In genomic region chr10:26733750-26734568, GRCh38 we compare ENCODE assay signal across 1 cellular context.
TF ChIP-seq lines count a peak whose summit lies in the region.

No MANE protein-coding gene starts in this region.

TF ChIP-seq in HepG2, 621 proteins besides CTCF, POLR2A, EP300 and RAD21 (continued from another document and continues in another):
- TF ChIP-seq ELK4 (CRISPR knock-in tag; IDR thresholded peaks at IDR 0.05; ENCODE audit: borderline replicate concordance), result no peak
- no peak for TF ChIP-seq SRSF9 (IDR thresholded peaks at IDR 0.05; ENCODE audit: borderline replicate concordance, insufficient read depth, low read depth, low read length, poor library complexity, severe bottlenecking)
- peak; percentile 75 for TF ChIP-seq NR2C2 (CRISPR knock-in tag; IDR thresholded peaks at IDR 0.05; ENCODE audit: borderline replicate concordance)
- no peak for TF ChIP-seq TAF15 (IDR thresholded peaks at IDR 0.05; ENCODE audit: low read depth, low read length, poor library complexity, severe bottlenecking)
- TF ChIP-seq ZNF484 (CRISPR knock-in tag; IDR thresholded peaks at IDR 0.05; ENCODE audit: borderline replicate concordance, low read depth), result no peak
- TF ChIP-seq, protein P1, sequence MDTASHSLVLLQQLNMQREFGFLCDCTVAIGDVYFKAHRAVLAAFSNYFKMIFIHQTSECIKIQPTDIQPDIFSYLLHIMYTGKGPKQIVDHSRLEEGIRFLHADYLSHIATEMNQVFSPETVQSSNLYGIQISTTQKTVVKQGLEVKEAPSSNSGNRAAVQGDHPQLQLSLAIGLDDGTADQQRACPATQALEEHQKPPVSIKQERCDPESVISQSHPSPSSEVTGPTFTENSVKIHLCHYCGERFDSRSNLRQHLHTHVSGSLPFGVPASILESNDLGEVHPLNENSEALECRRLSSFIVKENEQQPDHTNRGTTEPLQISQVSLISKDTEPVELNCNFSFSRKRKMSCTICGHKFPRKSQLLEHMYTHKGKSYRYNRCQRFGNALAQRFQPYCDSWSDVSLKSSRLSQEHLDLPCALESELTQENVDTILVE (CRISPR knock-in tag; IDR thresholded peaks at IDR 0.05), result peak; percentile 61; the same call in 1 of the 2 replicates
- no peak for TF ChIP-seq AGO2 (optimal IDR thresholded peaks at IDR 0.05; ENCODE audit: low read depth, low read length)
- TF ChIP-seq SMARCE1 (IDR thresholded peaks at IDR 0.05; ENCODE audit: borderline replicate concordance), result no peak
- TF ChIP-seq HCFC1 (IDR thresholded peaks at IDR 0.05; ENCODE audit: low read depth, low read length), result 0 out of 2 replicates have a peak, but pooled peaks have one; percentile 15
- no peak for TF ChIP-seq HNRNPH1 (optimal IDR thresholded peaks at IDR 0.05; ENCODE audit: low read depth, low read length)
- peak; percentile 36; the same call in 1 of the 2 replicates for TF ChIP-seq ZFP90 (CRISPR knock-in tag; IDR thresholded peaks at IDR 0.05; ENCODE audit: borderline replicate concordance)
- TF ChIP-seq, protein P2, sequence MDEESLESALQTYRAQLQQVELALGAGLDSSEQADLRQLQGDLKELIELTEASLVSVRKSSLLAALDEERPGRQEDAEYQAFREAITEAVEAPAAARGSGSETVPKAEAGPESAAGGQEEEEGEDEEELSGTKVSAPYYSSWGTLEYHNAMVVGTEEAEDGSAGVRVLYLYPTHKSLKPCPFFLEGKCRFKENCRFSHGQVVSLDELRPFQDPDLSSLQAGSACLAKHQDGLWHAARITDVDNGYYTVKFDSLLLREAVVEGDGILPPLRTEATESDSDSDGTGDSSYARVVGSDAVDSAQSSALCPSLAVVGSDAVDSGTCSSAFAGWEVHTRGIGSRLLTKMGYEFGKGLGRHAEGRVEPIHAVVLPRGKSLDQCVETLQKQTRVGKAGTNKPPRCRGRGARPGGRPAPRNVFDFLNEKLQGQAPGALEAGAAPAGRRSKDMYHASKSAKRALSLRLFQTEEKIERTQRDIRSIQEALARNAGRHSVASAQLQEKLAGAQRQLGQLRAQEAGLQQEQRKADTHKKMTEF (CRISPR knock-in tag; IDR thresholded peaks at IDR 0.05), result peak; percentile 83
- TF ChIP-seq ZNF577 (CRISPR knock-in tag; IDR thresholded peaks at IDR 0.05; ENCODE audit: borderline replicate concordance, low read depth), result no peak
- TF ChIP-seq MED1 (CRISPR knock-in tag; IDR thresholded peaks at IDR 0.05), result peak; percentile 86
- no peak for TF ChIP-seq NBN (conservative IDR thresholded peaks at IDR 0.05)
- no peak for TF ChIP-seq HINFP (CRISPR knock-in tag; IDR thresholded peaks at IDR 0.05; ENCODE audit: low read depth)
- no peak for TF ChIP-seq SP2 (CRISPR knock-in tag; IDR thresholded peaks at IDR 0.05)
- no peak for TF ChIP-seq ARNT2 (CRISPR knock-in tag; IDR thresholded peaks at IDR 0.05; ENCODE audit: low read depth)
- no peak for TF ChIP-seq PAX8 (CRISPR knock-in tag; IDR thresholded peaks at IDR 0.05; ENCODE audit: borderline replicate concordance)
- no peak for TF ChIP-seq ZNF234 (CRISPR knock-in tag; conservative IDR thresholded peaks at IDR 0.05)
- no peak for TF ChIP-seq FOXO4 (CRISPR knock-in tag; conservative IDR thresholded peaks at IDR 0.05)
- TF ChIP-seq HNF1A (IDR thresholded peaks at IDR 0.05; ENCODE audit: low read depth), result no peak; the same call in 1 of the 2 replicates
- TF ChIP-seq HNF1A (CRISPR knock-in tag; IDR thresholded peaks at IDR 0.05; ENCODE audit: borderline replicate concordance), result peak; percentile 48; the same call in 1 of the 2 replicates
- TF ChIP-seq ARID5B (CRISPR knock-in tag; IDR thresholded peaks at IDR 0.05), result peak; percentile 86
- peak; percentile 78; the same call in 1 of the 2 replicates for TF ChIP-seq AKAP8 (CRISPR knock-in tag; IDR thresholded peaks at IDR 0.05)
- TF ChIP-seq SOX13 (IDR thresholded peaks at IDR 0.05), result peak; percentile 71; the same call in 1 of the 2 replicates
- peak in 1 of 2 experiments; percentile 89; a peak in 2 of 4 replicates for TF ChIP-seq SOX13 (CRISPR knock-in tag; conservative IDR thresholded peaks at IDR 0.05 in 1 of 2, IDR thresholded peaks at IDR 0.05 in 1 of 2)
- peak; percentile 97 for TF ChIP-seq KDM6A (CRISPR knock-in tag; IDR thresholded peaks at IDR 0.05; ENCODE audit: low read depth)
- no peak for TF ChIP-seq ZNF326 (CRISPR knock-in tag; IDR thresholded peaks at IDR 0.05; ENCODE audit: borderline replicate concordance)
- no peak for TF ChIP-seq ZNF674 (CRISPR knock-in tag; IDR thresholded peaks at IDR 0.05; ENCODE audit: low read depth)
- peak; percentile 38; the same call in 1 of the 2 replicates for TF ChIP-seq ZNF646 (CRISPR knock-in tag; IDR thresholded peaks at IDR 0.05)
- TF ChIP-seq TSC22D2 (CRISPR knock-in tag; IDR thresholded peaks at IDR 0.05; ENCODE audit: borderline replicate concordance), result no peak
- TF ChIP-seq ZFP36L2 (CRISPR knock-in tag; IDR thresholded peaks at IDR 0.05), result no peak
- TF ChIP-seq SP4 (CRISPR knock-in tag; IDR thresholded peaks at IDR 0.05), result no peak
- TF ChIP-seq KLF12 (CRISPR knock-in tag; IDR thresholded peaks at IDR 0.05; ENCODE audit: borderline replicate concordance), result no peak
- TF ChIP-seq FOSL2 (CRISPR knock-in tag; IDR thresholded peaks at IDR 0.05), result peak; percentile 57
- peak; percentile 70 for TF ChIP-seq DMAP1 (CRISPR knock-in tag; IDR thresholded peaks at IDR 0.05)
- no peak for TF ChIP-seq CHCHD3 (CRISPR knock-in tag; IDR thresholded peaks at IDR 0.05)
- TF ChIP-seq ZNF883 (CRISPR knock-in tag; IDR thresholded peaks at IDR 0.05; ENCODE audit: not compliant biosample characterization), result no peak
- peak; percentile 97 for TF ChIP-seq ZNF121 (CRISPR knock-in tag; IDR thresholded peaks at IDR 0.05)
